20 cellular contexts compared by ENCODE assay signal in genomic region chr19:28581468-28581770, GRCh38.
"Had no signal": no experiment of that assay in that cellular context is flagged by ENCODE, and none has a peak within 500 bp of the region (broad histone marks: within the 10 kb centered on the region; RNA-seq: fewer than 3 reads in every experiment).

No MANE protein-coding gene starts in this region.

- H3K4me3 Mint-ChIP-seq: dendritic cell treated with granulocyte-macrophage colony-stimulating factor and Interleukin-4, amounts not matched to agents 40 ng/mL and 50 ng/mL, for 4 days; memory B cell; stimulated activated naive B cell treated with anti-CD40 and anti-IgM and Interleukin-4, amounts not matched to agents 10 μg/mL and 1 μg/mL and 100 μg/mL, for 72 hours; stimulated activated naive CD8-positive, alpha-beta T cell treated with anti-CD3 and anti-CD28 coated beads, Interleukin-15, amount 100 ng/mL, for 72 hours had no signal

- H3K27ac ChIP-seq: esophagus squamous epithelium, gastroesophageal sphincter, left ventricle myocardium inferior, lower lobe of right lung, neutrophil, testis, tibial nerve, upper lobe of right lung had no signal

- H3K27ac Mint-ChIP-seq: dendritic cell treated with granulocyte-macrophage colony-stimulating factor and Interleukin-4, amounts not matched to agents 40 ng/mL and 50 ng/mL, for 4 days; memory B cell; stimulated activated naive B cell treated with anti-CD40 and anti-IgM and Interleukin-4, amounts not matched to agents 10 μg/mL and 1 μg/mL and 100 μg/mL, for 72 hours had no signal

- H3K27me3 ChIP-seq: esophagus squamous epithelium, gastroesophageal sphincter, neutrophil, testis, tibial nerve, upper lobe of right lung had no signal

- ATAC-seq: gastroesophageal sphincter; left cardiac atrium; lower lobe of right lung; sciatic nerve; stimulated activated naive B cell treated with anti-CD40 and anti-IgM and Interleukin-4, amounts not matched to agents 10 μg/mL and 1 μg/mL and 100 μg/mL, for 72 hours; stimulated activated naive CD8-positive, alpha-beta T cell treated with anti-CD3 and anti-CD28 coated beads, Interleukin-15, amount 100 ng/mL, for 72 hours; upper lobe of right lung had no signal

- H3K9me3 Mint-ChIP-seq: dendritic cell treated with granulocyte-macrophage colony-stimulating factor and Interleukin-4, amounts not matched to agents 40 ng/mL and 50 ng/mL, for 4 days; stimulated activated naive CD8-positive, alpha-beta T cell treated with anti-CD3 and anti-CD28 coated beads, Interleukin-15, amount 100 ng/mL, for 72 hours had no signal

- H3K27me3 Mint-ChIP-seq: memory B cell; stimulated activated naive CD8-positive, alpha-beta T cell treated with anti-CD3 and anti-CD28 coated beads, Interleukin-15, amount 100 ng/mL, for 72 hours had no signal

- DNase-seq: esophagus squamous epithelium; foreskin fibroblast; glutamatergic neuron; kidney; left cardiac atrium; left ventricle myocardium inferior; lower lobe of right lung; midbrain; stimulated activated CD4-positive, alpha-beta T cell treated with anti-CD3 and anti-CD28 coated beads, Interleukin-2, amount 100 ng/mL, for 24 hours; stimulated activated CD4-positive, alpha-beta T cell treated with anti-CD3 and anti-CD28 coated beads, Interleukin-4, amount 100 ng/mL, for 4 hours; stimulated activated naive B cell treated with anti-CD40 and anti-IgM and Interleukin-4, amounts not matched to agents 10 μg/mL and 1 μg/mL and 100 μg/mL, for 72 hours; stimulated activated naive CD8-positive, alpha-beta T cell treated with anti-CD3 and anti-CD28 coated beads, Interleukin-15, amount 100 ng/mL, for 72 hours; testis; upper lobe of right lung had no signal

- H3K36me3 ChIP-seq: esophagus squamous epithelium, gastroesophageal sphincter, left ventricle myocardium inferior, lower lobe of right lung, neutrophil, tibial nerve, upper lobe of right lung had no signal

- H3K4me3 ChIP-seq: esophagus squamous epithelium, gastroesophageal sphincter, left ventricle myocardium inferior, lower lobe of right lung, testis, tibial nerve, upper lobe of right lung had no signal

- H3K4me1 ChIP-seq: esophagus squamous epithelium, gastroesophageal sphincter, left ventricle myocardium inferior, lower lobe of right lung, testis, tibial nerve, upper lobe of right lung had no signal

- H3K9me3 ChIP-seq: gastroesophageal sphincter, left ventricle myocardium inferior, lower lobe of right lung, neutrophil, testis, tibial nerve, upper lobe of right lung had no signal

- H3K36me3 Mint-ChIP-seq: memory B cell; stimulated activated naive B cell treated with anti-CD40 and anti-IgM and Interleukin-4, amounts not matched to agents 10 μg/mL and 1 μg/mL and 100 μg/mL, for 72 hours had no signal

- H3K4me1 Mint-ChIP-seq: memory B cell; stimulated activated naive B cell treated with anti-CD40 and anti-IgM and Interleukin-4, amounts not matched to agents 10 μg/mL and 1 μg/mL and 100 μg/mL, for 72 hours; stimulated activated naive CD8-positive, alpha-beta T cell treated with anti-CD3 and anti-CD28 coated beads, Interleukin-15, amount 100 ng/mL, for 72 hours had no signal
